In genomic region chrX:85996555-85996954, GRCh38 we compare ENCODE assay signal across 18 cellular contexts.
"Had no signal": no experiment of that assay in that cellular context is flagged by ENCODE, and none has a peak within 500 bp of the region (broad histone marks: within the 10 kb centered on the region; RNA-seq: fewer than 3 reads in every experiment).

No MANE protein-coding gene starts in this region.

- DNase-seq: colonic mucosa; effector CD4-positive, alpha-beta T cell; heart left ventricle; hippocampal formation; islet precursor cell; mammary epithelial cell; natural killer cell; nucleus accumbens; ovary; sigmoid colon; stimulated activated CD4-positive, alpha-beta T cell treated with anti-CD3 and anti-CD28 coated beads, Interleukin-2, amount 100 ng/mL, for 24 hours; stimulated activated CD4-positive, alpha-beta T cell treated with anti-CD3 and anti-CD28 coated beads, Interleukin-4, amount 100 ng/mL, for 4 hours; stimulated activated naive B cell treated with anti-CD40 and anti-IgM and Interleukin-4, amounts not matched to agents 10 μg/mL and 1 μg/mL and 100 μg/mL, for 72 hours; stimulated activated naive CD8-positive, alpha-beta T cell treated with anti-CD3 and anti-CD28 coated beads, Interleukin-15, amount 100 ng/mL, for 72 hours had no signal

- H3K4me1 ChIP-seq: colonic mucosa, right atrium auricular region, sigmoid colon had no signal

- H3K27ac Mint-ChIP-seq: natural killer cell; neural progenitor cell; stimulated activated naive B cell treated with anti-CD40 and anti-IgM and Interleukin-4, amounts not matched to agents 10 μg/mL and 1 μg/mL and 100 μg/mL, for 72 hours; stimulated activated naive CD8-positive, alpha-beta T cell treated with anti-CD3 and anti-CD28 coated beads, Interleukin-15, amount 100 ng/mL, for 72 hours had no signal

- H3K4me2 ChIP-seq: neural progenitor cell had no signal

- H3K36me3 Mint-ChIP-seq: natural killer cell, neural progenitor cell had no signal

- ATAC-seq: heart left ventricle; left lobe of liver; natural killer cell; stimulated activated naive B cell treated with anti-CD40 and anti-IgM and Interleukin-4, amounts not matched to agents 10 μg/mL and 1 μg/mL and 100 μg/mL, for 72 hours; stimulated activated naive CD8-positive, alpha-beta T cell treated with anti-CD3 and anti-CD28 coated beads, Interleukin-15, amount 100 ng/mL, for 72 hours had no signal

- H3K27me3 Mint-ChIP-seq: stimulated activated naive B cell treated with anti-CD40 and anti-IgM and Interleukin-4, amounts not matched to agents 10 μg/mL and 1 μg/mL and 100 μg/mL, for 72 hours; stimulated activated naive CD8-positive, alpha-beta T cell treated with anti-CD3 and anti-CD28 coated beads, Interleukin-15, amount 100 ng/mL, for 72 hours had no signal

- H3K27me3 ChIP-seq: colonic mucosa, heart left ventricle, neural progenitor cell, ovary, right atrium auricular region, sigmoid colon had no signal

- H3K9me3 ChIP-seq: colonic mucosa, heart left ventricle, ovary, right atrium auricular region, sigmoid colon had no signal

- H2AFZ ChIP-seq: neural progenitor cell had no signal

- H3K36me3 ChIP-seq: colonic mucosa, heart left ventricle, neural progenitor cell, ovary, right atrium auricular region, sigmoid colon had no signal

- H3K4me3 Mint-ChIP-seq: natural killer cell; neural progenitor cell; stimulated activated naive B cell treated with anti-CD40 and anti-IgM and Interleukin-4, amounts not matched to agents 10 μg/mL and 1 μg/mL and 100 μg/mL, for 72 hours; stimulated activated naive CD8-positive, alpha-beta T cell treated with anti-CD3 and anti-CD28 coated beads, Interleukin-15, amount 100 ng/mL, for 72 hours had no signal

- H3K4me3 ChIP-seq: colonic mucosa, heart left ventricle, neural progenitor cell, ovary, right atrium auricular region, sigmoid colon, skin epidermis had no signal

- H3K27ac ChIP-seq: colonic mucosa, heart left ventricle, neural progenitor cell, ovary, right atrium auricular region, sigmoid colon, skin epidermis had no signal

- H3K9me3 Mint-ChIP-seq: natural killer cell; neural progenitor cell; stimulated activated naive B cell treated with anti-CD40 and anti-IgM and Interleukin-4, amounts not matched to agents 10 μg/mL and 1 μg/mL and 100 μg/mL, for 72 hours; stimulated activated naive CD8-positive, alpha-beta T cell treated with anti-CD3 and anti-CD28 coated beads, Interleukin-15, amount 100 ng/mL, for 72 hours had no signal

- H3K9ac ChIP-seq: neural progenitor cell had no signal
